Comparison of ENCODE assay signal across 28 cellular contexts in the genomic region with DNA sequence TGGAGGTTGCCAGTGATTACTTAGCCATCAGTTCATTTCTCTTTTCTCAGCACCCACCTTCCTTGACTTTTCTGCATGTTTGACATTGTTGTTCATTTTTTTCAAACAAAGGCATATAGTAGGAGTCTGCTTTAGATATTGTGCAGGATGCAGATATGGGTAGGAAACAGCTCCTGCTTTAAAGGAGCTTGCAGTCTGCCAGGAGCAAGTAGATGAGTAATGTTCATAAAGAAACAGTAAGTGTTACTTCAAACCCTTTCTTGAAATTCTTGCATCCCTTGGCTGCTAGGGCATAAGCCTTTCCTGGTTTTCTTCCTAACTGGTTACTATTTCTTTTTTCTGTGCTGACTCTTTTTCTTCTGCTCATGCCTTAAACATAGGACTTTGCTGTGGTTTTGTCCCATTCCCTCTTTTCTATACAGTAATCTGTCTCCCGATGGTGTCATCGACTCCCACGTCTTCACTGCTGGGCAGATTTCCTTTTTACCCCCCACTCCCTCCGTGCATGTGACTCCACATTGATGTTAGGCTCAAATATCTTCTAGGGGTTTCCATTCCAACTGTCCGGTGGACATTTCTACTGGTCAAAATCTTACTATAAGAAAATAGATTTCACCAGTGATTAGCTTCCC.
"Had no signal": no experiment of that assay in that cellular context is flagged by ENCODE, and none has a peak within 500 bp of the region (broad histone marks: within the 10 kb centered on the region; RNA-seq: fewer than 3 reads in every experiment).

No MANE protein-coding gene starts in this region.

- H3K36me3 Mint-ChIP-seq: naive B cell; natural killer cell treated with Interleukin-12 subunit alpha and Interleukin-12 subunit beta and Interleukin-15 and Interleukin-18, amount 100 ng/mL, for 72 hours; stimulated activated effector memory CD8-positive, alpha-beta T cell treated with anti-CD3 and anti-CD28 coated beads, Interleukin-12 subunit alpha, Interleukin-12 subunit beta, amount 100 ng/mL, for 72 hours had no signal

- H3K9me3 Mint-ChIP-seq: dendritic cell treated with granulocyte-macrophage colony-stimulating factor and Interleukin-4, amounts not matched to agents 40 ng/mL and 50 ng/mL, for 4 days; mesothelial cell of epicardium; naive B cell; natural killer cell treated with Interleukin-12 subunit alpha and Interleukin-12 subunit beta and Interleukin-15 and Interleukin-18, amount 100 ng/mL, for 72 hours; neural crest cell; stimulated activated effector memory CD8-positive, alpha-beta T cell treated with anti-CD3 and anti-CD28 coated beads, Interleukin-12 subunit alpha, Interleukin-12 subunit beta, amount 100 ng/mL, for 72 hours; type B pancreatic cell had no signal

- H3K4me3 Mint-ChIP-seq: dendritic cell treated with granulocyte-macrophage colony-stimulating factor and Interleukin-4, amounts not matched to agents 40 ng/mL and 50 ng/mL, for 4 days; mesothelial cell of epicardium; naive B cell; natural killer cell treated with Interleukin-12 subunit alpha and Interleukin-12 subunit beta and Interleukin-15 and Interleukin-18, amount 100 ng/mL, for 72 hours; neural crest cell; stimulated activated effector memory CD8-positive, alpha-beta T cell treated with anti-CD3 and anti-CD28 coated beads, Interleukin-12 subunit alpha, Interleukin-12 subunit beta, amount 100 ng/mL, for 72 hours; type B pancreatic cell had no signal

- H3K27ac Mint-ChIP-seq: dendritic cell treated with granulocyte-macrophage colony-stimulating factor and Interleukin-4, amounts not matched to agents 40 ng/mL and 50 ng/mL, for 4 days; mesothelial cell of epicardium; naive B cell; natural killer cell treated with Interleukin-12 subunit alpha and Interleukin-12 subunit beta and Interleukin-15 and Interleukin-18, amount 100 ng/mL, for 72 hours; stimulated activated effector memory CD8-positive, alpha-beta T cell treated with anti-CD3 and anti-CD28 coated beads, Interleukin-12 subunit alpha, Interleukin-12 subunit beta, amount 100 ng/mL, for 72 hours; type B pancreatic cell had no signal

- H3K9me3 ChIP-seq: colonic mucosa, esophagus squamous epithelium, gastrocnemius medialis, mucosa of descending colon, neutrophil, pancreas, right lobe of liver, stomach, thyroid gland had no signal

- H3K4me1 ChIP-seq: colonic mucosa, gastrocnemius medialis, stomach, thyroid gland had no signal

- DNase-seq: colonic mucosa; effector CD8-positive, alpha-beta T cell; erythroblast; esophagus squamous epithelium; foreskin fibroblast; gastrocnemius medialis; kidney; mesenchymal stem cell; mucosa of descending colon; naive B cell; pancreas; retina; right lobe of liver; small intestine; stimulated activated CD4-positive, alpha-beta T cell treated with anti-CD3 and anti-CD28 coated beads, Interleukin-12 subunit alpha, Interleukin-12 subunit beta, amount 100 ng/mL, for 4 hours; stimulated activated CD4-positive, alpha-beta T cell treated with anti-CD3 and anti-CD28 coated beads, Interleukin-1b, Interleukin-23, amount 100 ng/mL, for 48 hours; stimulated activated CD4-positive, alpha-beta T cell treated with anti-CD3 and anti-CD28 coated beads, Interleukin-4, amount 100 ng/mL, for 1 hour; stimulated activated naive CD4-positive, alpha-beta T cell treated with Interleukin-2 at 50 U/mL for 16 hours; stomach; thyroid gland had no signal

- H3K4me3 ChIP-seq: colonic mucosa, esophagus squamous epithelium, gastrocnemius medialis, mucosa of descending colon, pancreas, right lobe of liver, stomach, thyroid gland had no signal

- ATAC-seq: gastrocnemius medialis; left lobe of liver; mucosa of descending colon; natural killer cell treated with Interleukin-12 subunit alpha and Interleukin-12 subunit beta and Interleukin-15 and Interleukin-18, amount 100 ng/mL, for 72 hours; pancreas; right lobe of liver; stimulated activated effector memory CD8-positive, alpha-beta T cell treated with anti-CD3 and anti-CD28 coated beads, Interleukin-12 subunit alpha, Interleukin-12 subunit beta, amount 100 ng/mL, for 72 hours had no signal

- H3K36me3 ChIP-seq: colonic mucosa, gastrocnemius medialis, neutrophil, pancreas, right lobe of liver, thyroid gland had no signal

- H3K4me1 Mint-ChIP-seq: naive B cell had no signal

- H3K27me3 ChIP-seq: colonic mucosa, esophagus squamous epithelium, gastrocnemius medialis, pancreas, right lobe of liver, stomach, thyroid gland had no signal

- H3K27ac ChIP-seq: colonic mucosa, esophagus squamous epithelium, gastrocnemius medialis, neutrophil, pancreas, right lobe of liver, stomach, thyroid gland had no signal

- H3K27me3 Mint-ChIP-seq: dendritic cell treated with granulocyte-macrophage colony-stimulating factor and Interleukin-4, amounts not matched to agents 40 ng/mL and 50 ng/mL, for 4 days; naive B cell; natural killer cell treated with Interleukin-12 subunit alpha and Interleukin-12 subunit beta and Interleukin-15 and Interleukin-18, amount 100 ng/mL, for 72 hours; type B pancreatic cell had no signal
